In genomic region chr2:168455692-168456525, GRCh38 we compare ENCODE assay signal across 8 cellular contexts. TPM values are rescaled to one million over a fixed set of nuclear protein-coding genes. Genes with fewer than 3 reads are reported as not detected.
DNase-seq lines count a peak whose midpoint lies in the region; ATAC-seq and TF ChIP-seq lines count a peak whose summit lies in the region.

Gene CERS6, plus strand, starts transcription at chr2:168456272. Its CDS starts 177 bp downstream, at chr2:168456449.

- CTCF ChIA-PET in CD8-positive, alpha-beta memory T cell (lab: Charles Lee), result no interaction called here

- no peaks in the 10 kb centered on the region for H3K36me3 ChIP-seq in CD8-positive, alpha-beta memory T cell (ENCODE audit: insufficient read depth, low read length)

- H3K4me3 Mint-ChIP-seq in CD8-positive, alpha-beta memory T cell, result peak within 1 kb of the TSS in 3 of 7 donors; percentile 72 to 92 (median 86)

- ATAC-seq in GM19438 (IDR thresholded peaks at IDR 0.05; ENCODE audit: low read depth, unreplicated experiment), result peak; percentile 90
- ATAC-seq in HG03565 (IDR thresholded peaks at IDR 0.05; ENCODE audit: unreplicated experiment), result peak; percentile 93

- TF ChIP-seq CTCF in epithelial cell of esophagus (IDR thresholded peaks at IDR 0.05; ENCODE audit: insufficient read depth, low read depth, low read length, missing control alignments), result no peak

- POLR2A ChIA-PET in CD8-positive, alpha-beta memory T cell (lab: Charles Lee), result no interaction called here

- DNase-seq in CD8-positive, alpha-beta memory T cell, result peak; percentile 42 to 72 (median 66)
- DNase-seq in NOMO-1 (lab: John Stamatoyannopoulos, UW; ENCODE audit: unreplicated experiment in 2 of 2) (peak; percentile 90 to 91), activated T-cell treated with anti-CD3 and anti-CD28 coated beads for 1 hour (ENCODE audit: low read depth) (peak; percentile 59), epithelial cell of esophagus (ENCODE audit: low read depth) (peak; percentile 97)
- peak; percentile 56 to 62 for DNase-seq in stimulated activated CD8-positive, alpha-beta memory T cell treated with anti-CD3 and anti-CD28 coated beads, Interleukin-2, amount 100 ng/mL, for 1 hour (ENCODE audit: low read depth in 2 of 2)

- H3K4me1 Mint-ChIP-seq in CD8-positive, alpha-beta memory T cell, result peaks cover 15 to 35% (median 22%) of the 10 kb centered on the region in 3 donors

- H3K4me3 ChIP-seq in CD8-positive, alpha-beta memory T cell (ENCODE audit: low read length), result peak within 1 kb of the TSS; percentile 46
- H3K4me3 ChIP-seq in epithelial cell of esophagus (ENCODE audit: low read length) (peak within 1 kb of the TSS; percentile 91), mononuclear cell (ENCODE audit: low read length) (peak within 1 kb of the TSS; percentile 74)

- H3K27me3 ChIP-seq in CD8-positive, alpha-beta memory T cell (ENCODE audit: insufficient read depth, low read length, poor library complexity, severe bottlenecking), result no peaks in the 10 kb centered on the region
- H3K27me3 ChIP-seq in mononuclear cell (ENCODE audit: insufficient read depth, low read length), result no peaks in the 10 kb centered on the region

- H3K9me3 Mint-ChIP-seq in CD8-positive, alpha-beta memory T cell, result no peaks in the 10 kb centered on the region

- H3K9me3 ChIP-seq in CD8-positive, alpha-beta memory T cell (ENCODE audit: low read length), result no peaks in the 10 kb centered on the region
- no peaks in the 10 kb centered on the region for H3K9me3 ChIP-seq in mononuclear cell (ENCODE audit: low read depth, low read length)

- H3K36me3 Mint-ChIP-seq in CD8-positive, alpha-beta memory T cell, result no peaks in the 10 kb centered on the region

- H3K27ac ChIP-seq in CD8-positive, alpha-beta memory T cell (ENCODE audit: low read depth, low read length), result peak within 1 kb of the TSS; percentile 22

- H3K27me3 Mint-ChIP-seq in CD8-positive, alpha-beta memory T cell, result peaks cover 0 to 8% of the 10 kb centered on the region in 2 donors

- peak within 1 kb of the TSS in 3 of 8 donors; percentile 4 to 64 (median 33) for H3K27ac Mint-ChIP-seq in CD8-positive, alpha-beta memory T cell

- peaks cover 24% of the 10 kb centered on the region for H3K4me1 ChIP-seq in CD8-positive, alpha-beta memory T cell (ENCODE audit: insufficient read depth, low read length)
- H3K4me1 ChIP-seq in mononuclear cell (ENCODE audit: insufficient read depth, low read length), result peaks cover 33% of the 10 kb centered on the region

RNA-seq across cellular contexts. Expression of gene CERS6, which starts in this region (rescaled TPM):
- total RNA-seq in CD8-positive, alpha-beta memory T cell, result 1 to 10 TPM; 7.7 to 7.8 TPM
- polyA plus RNA-seq in CD8-positive, alpha-beta memory T cell, result 3.6 TPM
- total RNA-seq in mononuclear cell, result 28.2 TPM

Comparison
In these comparisons a context has a peak if more than half of its experiments do, and no peak if none do; other contexts are left out.
1. Peak in every context shown above with its lines: DNase-seq, ATAC-seq, H3K4me3 ChIP-seq and H3K27ac ChIP-seq.